In genomic region chr11:128568166-128568778, GRCh38 we compare ENCODE assay signal across 13 cellular contexts. TPM values are rescaled to one million over a fixed set of nuclear protein-coding genes. Genes with fewer than 3 reads are reported as not detected.
A peak's percentile ranks its signal among the peaks of the same experiment; 100 is the strongest.
DNase-seq lines count a peak whose midpoint lies in the region; ATAC-seq lines count a peak whose summit lies in the region.
"Had no signal": no experiment of that assay in that cellular context is flagged by ENCODE, and none has a peak within 500 bp of the region (broad histone marks: within the 10 kb centered on the region; RNA-seq: fewer than 3 reads in every experiment).

No MANE protein-coding gene starts in this region.

- peak; percentile 30 for DNase-seq in stimulated activated CD4-positive, alpha-beta T cell treated with anti-CD3 and anti-CD28 coated beads, Interleukin-1b, Interleukin-23, amount 100 ng/mL, for 48 hours
- DNase-seq in stimulated activated CD4-positive, alpha-beta T cell treated with anti-CD3 and anti-CD28 coated beads, Interleukin-12 subunit alpha, Interleukin-12 subunit beta, amount 100 ng/mL, for 4 hours: no peak
- DNase-seq in naive thymus-derived CD8-positive, alpha-beta T cell: no peak
- no peak for DNase-seq in germinal center (ENCODE audit: low spot score)
- DNase-seq: foreskin fibroblast, MG63, NCI-H510A, SHP77, trophoblast cell had no signal

- H3K4me1 Mint-ChIP-seq in naive thymus-derived CD8-positive, alpha-beta T cell: peaks cover 17 to 57% (median 29%) of the 10 kb centered on the region in 4 donors

- no peaks in the 10 kb centered on the region for H3K27me3 Mint-ChIP-seq in naive thymus-derived CD8-positive, alpha-beta T cell

- POLR2A ChIA-PET in naive thymus-derived CD8-positive, alpha-beta T cell (lab: Charles Lee): interaction anchor here (1.5 to 1.7 kb wide), 2 partner anchors 15 to 57 kb away, joined by 5 read pairs; no protein-coding TSS in a partner anchor

- H3K36me3 Mint-ChIP-seq in naive thymus-derived CD8-positive, alpha-beta T cell: no peaks in the 10 kb centered on the region

- H3K4me3 Mint-ChIP-seq in naive thymus-derived CD8-positive, alpha-beta T cell: peak overlapping the region in 2 of 10 donors; percentile 7 to 36

- H3K27ac Mint-ChIP-seq in naive thymus-derived CD8-positive, alpha-beta T cell: peak overlapping the region in 7 of 10 donors; percentile 0 to 79 (median 38)

- H3K9me3 Mint-ChIP-seq in naive thymus-derived CD8-positive, alpha-beta T cell: peaks cover 0 to 2% (median 0%) of the 10 kb centered on the region in 9 donors

- peak; percentile 59 for ATAC-seq in esophagus mucosa
- ATAC-seq in naive thymus-derived CD8-positive, alpha-beta T cell: peak; percentile 52 to 57
- ATAC-seq in HG02642 (IDR thresholded peaks at IDR 0.05; ENCODE audit: poor library complexity, unreplicated experiment): no peak
- no peak for ATAC-seq in HG02610 (IDR thresholded peaks at IDR 0.05; ENCODE audit: unreplicated experiment)
- ATAC-seq in HG03196 (IDR thresholded peaks at IDR 0.05; ENCODE audit: unreplicated experiment): no peak

RNA-seq across cellular contexts. Expression of gene ETS1, which starts 19.1 kb away (rescaled TPM):
- 7.8 TPM for total RNA-seq in esophagus mucosa
- total RNA-seq in naive thymus-derived CD8-positive, alpha-beta T cell: 100 to 1,000 TPM; 925 to 962 TPM
- 100 to 1,000 TPM; 407 to 433 (median 430) TPM for polyA plus RNA-seq in naive thymus-derived CD8-positive, alpha-beta T cell

Comparison
In these comparisons a context has a peak if more than half of its experiments do, and no peak if none do; other contexts are left out.
1. ATAC-seq: peak in esophagus mucosa (single experiment) and naive thymus-derived CD8-positive, alpha-beta T cell (2 of 2); none in HG02642 (single experiment), HG02610 (single experiment) and HG03196 (single experiment).
2. RNA of gene ETS1, which starts 19.1 kb away (total RNA-seq): 925 to 962 TPM in naive thymus-derived CD8-positive, alpha-beta T cell; 7.8 TPM in esophagus mucosa (single experiment); every median in the first group is over 100 times any median in the second.